Comparison of ENCODE assay signal across 24 cellular contexts in genomic region chr1:33171993-33172813, GRCh38. TPM values are rescaled to one million over a fixed set of nuclear protein-coding genes. Genes with fewer than 3 reads are reported as not detected.
DNase-seq lines count a peak whose midpoint lies in the region; ATAC-seq and TF ChIP-seq lines count a peak whose summit lies in the region.
"Had no signal": no experiment of that assay in that cellular context is flagged by ENCODE, and none has a peak within 500 bp of the region (broad histone marks: within the 10 kb centered on the region; RNA-seq: fewer than 3 reads in every experiment).

No MANE protein-coding gene starts in this region.

- POLR2A ChIA-PET in CD4-positive, alpha-beta memory T cell (lab: Charles Lee; ENCODE audit: partially characterized antibody), result interaction anchor here (1.6 to 2.4 kb wide), 2 partner anchors 9 to 45 kb away, joined by 5 to 9 read pairs; partner anchors contain the start of gene TRIM62
- POLR2A ChIA-PET in T-cell (lab: Charles Lee), result no interaction called here

- intact Hi-C loops in CD4-positive, alpha-beta memory T cell (cut with micrococcal nuclease), result no loop called here
- intact Hi-C loops in dorsolateral prefrontal cortex (cut with DNase I), result no loop called here

- H3K27me3 Mint-ChIP-seq in CD4-positive, alpha-beta memory T cell, result no peaks in the 10 kb centered on the region
- no peaks in the 10 kb centered on the region for H3K27me3 Mint-ChIP-seq in T-helper 17 cell
- H3K27me3 Mint-ChIP-seq in nephron (ENCODE audit: low read depth), result peaks cover 8% of the 10 kb centered on the region
- H3K27me3 Mint-ChIP-seq in progenitor cell of endocrine pancreas, result no peaks in the 10 kb centered on the region
- H3K27me3 Mint-ChIP-seq in T-cell, result no peaks in the 10 kb centered on the region
- H3K27me3 Mint-ChIP-seq: activated CD4-positive, alpha-beta T cell treated with anti-CD3 and anti-CD28 coated beads, Interleukin-2, amount 10 ng/mL, durations not matched to agents 7 days and 5 days; activated naive CD4-positive, alpha-beta T cell treated with anti-CD3 and anti-CD28 coated beads, Interleukin-2, amount 50 U/mL, for 24 hours had no signal

- H3K4me1 ChIP-seq in CD4-positive, alpha-beta memory T cell (ENCODE audit: insufficient read depth, low read length), result peaks cover 7% of the 10 kb centered on the region

- DNase-seq in CD4-positive, alpha-beta memory T cell, result no peak
- DNase-seq in T-helper 17 cell (no peak), dorsolateral prefrontal cortex (peak in 2 of 10 donors; percentile 28 to 39), progenitor cell of endocrine pancreas (ENCODE audit: low spot score, unreplicated experiment) (no peak), T-cell (no peak), T-helper 9 cell (no peak)
- DNase-seq: activated CD4-positive, alpha-beta T cell treated with anti-CD3 and anti-CD28 coated beads, Interleukin-2, amount 10 ng/mL, durations not matched to agents 7 days and 5 days; COR-L47; effector CD4-positive, alpha-beta T cell; GDM1; Kasumi-1; NCI-H187 treated with DMSO at 0.1 percent for 48 hours; NCI-H82; occipital lobe; OCI-M1; SK-N-SH; stimulated activated CD4-positive, alpha-beta T cell treated with anti-CD3 and anti-CD28 coated beads, Interleukin-1b, Interleukin-23, amount 100 ng/mL, for 48 hours had no signal

- H3K9me3 ChIP-seq in CD4-positive, alpha-beta memory T cell (ENCODE audit: control insufficient read depth in 1 of 2, low read length in 2 of 2), result no peaks in the 10 kb centered on the region
- H3K9me3 ChIP-seq in T-helper 17 cell (ENCODE audit: control insufficient read depth, low read length, poor library complexity, severe bottlenecking), result no peaks in the 10 kb centered on the region
- H3K9me3 ChIP-seq: gastroesophageal sphincter, SK-N-SH had no signal

- no peak overlapping the region for H3K4me3 Mint-ChIP-seq in CD4-positive, alpha-beta memory T cell
- no peak overlapping the region for H3K4me3 Mint-ChIP-seq in T-helper 17 cell
- no peak overlapping the region for H3K4me3 Mint-ChIP-seq in nephron
- no peak overlapping the region for H3K4me3 Mint-ChIP-seq in progenitor cell of endocrine pancreas (ENCODE audit: low read depth)
- no peak overlapping the region for H3K4me3 Mint-ChIP-seq in T-cell
- H3K4me3 Mint-ChIP-seq: activated CD4-positive, alpha-beta T cell treated with anti-CD3 and anti-CD28 coated beads, Interleukin-2, amount 10 ng/mL, durations not matched to agents 7 days and 5 days; activated naive CD4-positive, alpha-beta T cell treated with anti-CD3 and anti-CD28 coated beads, Interleukin-2, amount 50 U/mL, for 24 hours had no signal

- peak overlapping the region in 4 of 7 donors; percentile 14 to 69 (median 22) for H3K27ac Mint-ChIP-seq in CD4-positive, alpha-beta memory T cell
- H3K27ac Mint-ChIP-seq in T-helper 17 cell (peak overlapping the region; percentile 78), nephron (peak overlapping the region in 2 of 3 experiments; percentile 57 to 58), progenitor cell of endocrine pancreas (no peak overlapping the region), T-cell (no peak overlapping the region)
- H3K27ac Mint-ChIP-seq: activated naive CD4-positive, alpha-beta T cell treated with anti-CD3 and anti-CD28 coated beads, Interleukin-2, amount 50 U/mL, for 24 hours had no signal

- H3K36me3 ChIP-seq in CD4-positive, alpha-beta memory T cell (ENCODE audit: insufficient read depth, low read length), result peaks cover 13% of the 10 kb centered on the region

- peaks cover 12 to 49% of the 10 kb centered on the region in 2 donors for H3K36me3 Mint-ChIP-seq in CD4-positive, alpha-beta memory T cell
- H3K36me3 Mint-ChIP-seq in T-helper 17 cell (ENCODE audit: low read depth) (peaks cover 6% of the 10 kb centered on the region), nephron (ENCODE audit: low read depth) (peaks cover 14% of the 10 kb centered on the region), progenitor cell of endocrine pancreas (ENCODE audit: insufficient read depth) (peaks cover 2% of the 10 kb centered on the region), T-cell (peaks cover 42% of the 10 kb centered on the region)

- no peaks in the 10 kb centered on the region for H3K9me3 Mint-ChIP-seq in CD4-positive, alpha-beta memory T cell
- H3K9me3 Mint-ChIP-seq in nephron (no peaks in the 10 kb centered on the region), progenitor cell of endocrine pancreas (ENCODE audit: low read depth) (no peaks in the 10 kb centered on the region), T-cell (no peaks in the 10 kb centered on the region)
- H3K9me3 Mint-ChIP-seq: activated CD4-positive, alpha-beta T cell treated with anti-CD3 and anti-CD28 coated beads, Interleukin-2, amount 10 ng/mL, durations not matched to agents 7 days and 5 days; activated naive CD4-positive, alpha-beta T cell treated with anti-CD3 and anti-CD28 coated beads, Interleukin-2, amount 50 U/mL, for 24 hours had no signal

- H3K27me3 ChIP-seq in CD4-positive, alpha-beta memory T cell (ENCODE audit: insufficient read depth, low read length), result no peaks in the 10 kb centered on the region
- H3K27me3 ChIP-seq in dorsolateral prefrontal cortex, result no peaks in the 10 kb centered on the region
- H3K27me3 ChIP-seq: gastroesophageal sphincter had no signal

- ATAC-seq in T-helper 17 cell (no peak), T-cell (replicated peaks in 1 of 4) (no peak), HG03280 (IDR thresholded peaks at IDR 0.05; ENCODE audit: unreplicated experiment) (no peak)
- ATAC-seq: esophagus mucosa, gastroesophageal sphincter had no signal

- CTCF ChIA-PET in CD4-positive, alpha-beta memory T cell (lab: Charles Lee; ENCODE audit: partially characterized antibody), result no interaction called here
- CTCF ChIA-PET in T-cell (lab: Charles Lee), result no interaction called here

- TF ChIP-seq CTCF in dorsolateral prefrontal cortex (IDR thresholded peaks at IDR 0.05 in 54 of 56, conservative IDR thresholded peaks at IDR 0.05 in 2 of 56; ENCODE audit: low read depth in 1 of 56, partially characterized antibody in 56 of 56) (no peak), nephron (IDR thresholded peaks at IDR 0.05; ENCODE audit: unreplicated experiment in 3 of 3) (no peak), progenitor cell of endocrine pancreas (IDR thresholded peaks at IDR 0.05; ENCODE audit: unreplicated experiment) (no peak)

- H3K4me1 Mint-ChIP-seq in CD4-positive, alpha-beta memory T cell, result peaks cover 10 to 34% (median 17%) of the 10 kb centered on the region in 4 donors
- H3K4me1 Mint-ChIP-seq in T-helper 17 cell, result peaks cover 26% of the 10 kb centered on the region
- peaks cover 65% of the 10 kb centered on the region for H3K4me1 Mint-ChIP-seq in nephron
- peaks cover 2% of the 10 kb centered on the region for H3K4me1 Mint-ChIP-seq in progenitor cell of endocrine pancreas (ENCODE audit: low read depth)
- H3K4me1 Mint-ChIP-seq in T-cell, result peaks cover 17 to 27% (median 20%) of the 10 kb centered on the region in 3 donors

- no peak overlapping the region for H3K4me3 ChIP-seq in CD4-positive, alpha-beta memory T cell (ENCODE audit: low read length in 2 of 2)
- no peak overlapping the region for H3K4me3 ChIP-seq in dorsolateral prefrontal cortex
- H3K4me3 ChIP-seq: gastroesophageal sphincter, lung, skin epidermis had no signal

- no peak overlapping the region for H3K27ac ChIP-seq in CD4-positive, alpha-beta memory T cell (ENCODE audit: low read depth, low read length)
- H3K27ac ChIP-seq in dorsolateral prefrontal cortex, result peak overlapping the region in 56 of 59 donors; percentile 16 to 98 (median 90)
- H3K27ac ChIP-seq: skin epidermis had no signal

RNA-seq across cellular contexts. Expression of gene TRIM62, which starts 9.6 kb away (rescaled TPM):
- total RNA-seq in CD4-positive, alpha-beta memory T cell, result 10 to 100 TPM; 20.0 to 26.2 TPM
- polyA plus RNA-seq in CD4-positive, alpha-beta memory T cell, result 1 to 10 TPM; 7.2 to 7.6 TPM
- total RNA-seq in T-helper 17 cell (10 to 100 TPM; 29.4 to 32.7 TPM), dorsolateral prefrontal cortex (10 to 100 TPM in 104 of 120 experiments, 1 to 10 TPM in 16; 6.7 to 37.6 (median 13.9) TPM), progenitor cell of endocrine pancreas (6.6 and 7.4 TPM in 2 replicates), T-cell (10 to 100 TPM; 20.3 to 31.8 (median 24.3) TPM)

Comparison
In these comparisons a context has a peak if more than half of its experiments do, and no peak if none do; other contexts are left out.
1. H3K27ac Mint-ChIP-seq: peak in CD4-positive, alpha-beta memory T cell (4 of 7), T-helper 17 cell (single experiment) and nephron (2 of 3); none in progenitor cell of endocrine pancreas (single experiment) and T-cell (0 of 2).